In the genomic region with DNA sequence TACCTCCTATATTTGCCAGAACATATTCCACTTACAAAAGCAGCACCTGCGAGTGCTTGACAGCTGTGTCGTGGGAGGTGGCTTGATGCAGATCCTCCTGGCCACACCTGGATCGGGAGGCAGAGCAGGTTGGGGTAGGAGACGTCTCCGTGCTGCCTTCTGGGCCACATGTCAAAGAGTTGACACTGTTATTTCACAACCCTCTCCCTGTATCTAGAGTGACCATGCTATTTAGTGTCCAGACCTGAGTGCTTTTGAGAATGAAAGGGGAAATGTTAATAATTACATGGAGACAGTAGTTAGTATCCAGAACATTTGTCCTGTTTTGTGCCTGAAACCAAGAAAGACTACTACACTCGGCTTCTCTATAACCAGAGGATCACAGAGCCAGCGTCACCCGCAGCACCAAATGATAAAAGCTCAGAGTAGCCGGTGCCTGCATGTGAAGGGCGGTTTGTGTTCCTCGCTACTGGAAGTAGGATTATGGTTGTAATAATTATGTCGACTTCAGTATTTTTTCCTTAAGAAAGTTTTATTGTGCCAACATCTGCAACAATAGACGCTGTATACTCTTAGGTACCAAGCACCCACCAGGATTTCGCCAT, we compare ENCODE assay signal across 16 cellular contexts.
DNase-seq lines count a peak whose midpoint lies in the region; FAIRE-seq and TF ChIP-seq lines count a peak whose summit lies in the region.
"Had no signal": no experiment of that assay in that cellular context is flagged by ENCODE, and none has a peak within 500 bp of the region (broad histone marks: within the 10 kb centered on the region; RNA-seq: fewer than 3 reads in every experiment).

No MANE protein-coding gene starts in this region.

- no peak for FAIRE-seq in H54 (lab: Jason Lieb, UNC)
- FAIRE-seq: A549, HTR-8/SVneo had no signal

- H3K9me3 Mint-ChIP-seq in endothelial cell (ENCODE audit: unreplicated experiment), result no peaks in the 10 kb centered on the region
- H3K9me3 Mint-ChIP-seq: activated naive CD4-positive, alpha-beta T cell treated with anti-CD3 and anti-CD28 coated beads, Interleukin-2, amount 50 U/mL, for 72 hours; CD4-positive, alpha-beta memory T cell; stimulated activated naive CD8-positive, alpha-beta T cell treated with anti-CD3 and anti-CD28 coated beads, Interleukin-15, amount 100 ng/mL, for 72 hours had no signal

- no peak for TF ChIP-seq CTCF in endothelial cell (IDR thresholded peaks at IDR 0.05; ENCODE audit: unreplicated experiment)

- H3K4me1 Mint-ChIP-seq in endothelial cell (ENCODE audit: unreplicated experiment), result peaks cover 41% of the 10 kb centered on the region

- H3K27ac Mint-ChIP-seq in endothelial cell (ENCODE audit: unreplicated experiment), result peak overlapping the region; percentile 27
- H3K27ac Mint-ChIP-seq: CD4-positive, alpha-beta memory T cell had no signal

- H3K36me3 Mint-ChIP-seq in endothelial cell (ENCODE audit: low read depth, unreplicated experiment), result peaks cover 6% of the 10 kb centered on the region

- no peak for TF ChIP-seq POLR2A in H54 (IDR thresholded peaks at IDR 0.05; ENCODE audit: low read depth, low read length)

- H3K4me3 Mint-ChIP-seq in endothelial cell (ENCODE audit: unreplicated experiment), result no peak overlapping the region
- H3K4me3 Mint-ChIP-seq: CD4-positive, alpha-beta memory T cell; stimulated activated naive CD8-positive, alpha-beta T cell treated with anti-CD3 and anti-CD28 coated beads, Interleukin-15, amount 100 ng/mL, for 72 hours had no signal

- DNase-seq in NCI-H2029 (lab: John Stamatoyannopoulos, UW) (peak; percentile 37), NCI-H2029 treated with DMSO at 0.1 percent for 48 hours (lab: John Stamatoyannopoulos, UW) (no peak), NCI-H2171 treated with DMSO at 0.1 percent for 48 hours (lab: John Stamatoyannopoulos, UW) (peak; percentile 78), endothelial cell (ENCODE audit: low spot score) (no peak), renal cortical epithelial cell (ENCODE audit: low read depth) (peak; percentile 61), amygdala (lab: John Stamatoyannopoulos, UW) (no peak), medulla oblongata (ENCODE audit: extremely low spot score) (no peak), H54 (ENCODE audit: insufficient read length, low spot score) (no peak)
- DNase-seq: activated CD4-positive, alpha-beta T cell treated with anti-CD3 and anti-CD28 coated beads, Interleukin-2, amount 50 U/mL, for 4 hours; activated T-cell treated with anti-CD3 and anti-CD28 coated beads for 4 hours; CD4-positive, alpha-beta memory T cell; mesendoderm; stimulated activated naive CD8-positive, alpha-beta T cell treated with anti-CD3 and anti-CD28 coated beads, Interleukin-15, amount 100 ng/mL, for 72 hours had no signal

- H3K27me3 Mint-ChIP-seq in endothelial cell (ENCODE audit: unreplicated experiment), result peaks cover 2% of the 10 kb centered on the region
- H3K27me3 Mint-ChIP-seq: CD4-positive, alpha-beta memory T cell; stimulated activated naive CD8-positive, alpha-beta T cell treated with anti-CD3 and anti-CD28 coated beads, Interleukin-15, amount 100 ng/mL, for 72 hours had no signal

Comparison
In these comparisons a context has a peak if more than half of its experiments do, and no peak if none do; other contexts are left out.
1. DNase-seq: peak in NCI-H2029 (single experiment), NCI-H2171 treated with DMSO at 0.1 percent for 48 hours (single experiment) and renal cortical epithelial cell (single experiment); none in NCI-H2029 treated with DMSO at 0.1 percent for 48 hours (single experiment), endothelial cell (single experiment), amygdala (0 of 56), medulla oblongata (single experiment) and H54 (single experiment).